Comparison of ENCODE assay signal across 8 cellular contexts in genomic region chr17:7323731-7324437, GRCh38. TPM values are rescaled to one million over a fixed set of nuclear protein-coding genes. Genes with fewer than 3 reads are reported as not detected.
DNase-seq lines count a peak whose midpoint lies in the region; ATAC-seq and TF ChIP-seq lines count a peak whose summit lies in the region.
"Had no signal": no experiment of that assay in that cellular context is flagged by ENCODE, and none has a peak within 500 bp of the region (broad histone marks: within the 10 kb centered on the region; RNA-seq: fewer than 3 reads in every experiment).

No MANE protein-coding gene starts in this region.

- TF ChIP-seq CTCF in GM12865 (IDR thresholded peaks at IDR 0.05; ENCODE audit: insufficient read depth, low read depth, low read length, missing control alignments) (peak; percentile 97), gastroesophageal sphincter (IDR thresholded peaks at IDR 0.05) (peak in 3 of 4 experiments; percentile 70 to 86 (median 86))

- DNase-seq in GM12865 (ENCODE audit: low read depth) (peak; percentile 57), mesenteric fat pad (ENCODE audit: low spot score) (no peak)
- DNase-seq in activated CD4-positive, alpha-beta T cell treated with anti-CD3 and anti-CD28 coated beads for 36 hours, result peak; percentile 80
- peak; percentile 31 for DNase-seq in stimulated activated CD8-positive, alpha-beta memory T cell treated with anti-CD3 and anti-CD28 coated beads, Interleukin-12 subunit alpha, Interleukin-12 subunit beta, amount 100 ng/mL, for 4 hours (ENCODE audit: low read depth)

- no peak overlapping the region for H3K27ac ChIP-seq in gastroesophageal sphincter

- peaks cover 0 to 24% (median 8%) of the 10 kb centered on the region in 3 donors for H3K4me1 ChIP-seq in gastroesophageal sphincter

- no peak overlapping the region for H3K27ac Mint-ChIP-seq in activated CD4-positive, alpha-beta T cell treated with anti-CD3 and anti-CD28 coated beads for 36 hours
- H3K27ac Mint-ChIP-seq: stimulated activated naive CD8-positive, alpha-beta T cell treated with anti-CD3 and anti-CD28 coated beads, Interleukin-15, Interleukin-2, amounts not matched to agents 100 ng/mL and 50 ng/mL, for 24 hours had no signal

- H3K4me3 ChIP-seq in GM12865 (ENCODE audit: low read depth, low read length) (no peak overlapping the region), gastroesophageal sphincter (no peak overlapping the region)

- H3K27me3 ChIP-seq in gastroesophageal sphincter, result no peaks in the 10 kb centered on the region

- no peak overlapping the region for H3K4me3 Mint-ChIP-seq in activated CD4-positive, alpha-beta T cell treated with anti-CD3 and anti-CD28 coated beads for 36 hours
- H3K4me3 Mint-ChIP-seq: stimulated activated naive CD8-positive, alpha-beta T cell treated with anti-CD3 and anti-CD28 coated beads, Interleukin-15, Interleukin-2, amounts not matched to agents 100 ng/mL and 50 ng/mL, for 24 hours had no signal

- no peak for TF ChIP-seq POLR2A in gastroesophageal sphincter (IDR thresholded peaks at IDR 0.05)

- H3K4me1 Mint-ChIP-seq in activated CD4-positive, alpha-beta T cell treated with anti-CD3 and anti-CD28 coated beads for 36 hours, result peaks cover 18% of the 10 kb centered on the region

- ATAC-seq in activated CD4-positive, alpha-beta T cell treated with anti-CD3 and anti-CD28 coated beads for 36 hours, result peak; percentile 66
- ATAC-seq in gastroesophageal sphincter (peak; percentile 44), GM19023 (IDR thresholded peaks at IDR 0.05; ENCODE audit: unreplicated experiment) (no peak)

- peaks cover 0 to 82% of the 10 kb centered on the region in 2 donors for H3K36me3 ChIP-seq in gastroesophageal sphincter

- POLR2A ChIA-PET in activated CD4-positive, alpha-beta T cell treated with anti-CD3 and anti-CD28 coated beads for 36 hours (lab: Charles Lee), result interaction anchor here (0.6 kb wide), 1 partner anchor 665 kb away, joined by 11 read pairs; no protein-coding TSS in a partner anchor

- peaks cover 34% of the 10 kb centered on the region for H3K36me3 Mint-ChIP-seq in activated CD4-positive, alpha-beta T cell treated with anti-CD3 and anti-CD28 coated beads for 36 hours (ENCODE audit: low read depth)

- no peaks in the 10 kb centered on the region for H3K9me3 Mint-ChIP-seq in activated CD4-positive, alpha-beta T cell treated with anti-CD3 and anti-CD28 coated beads for 36 hours (ENCODE audit: low read depth)
- H3K9me3 Mint-ChIP-seq: stimulated activated naive CD8-positive, alpha-beta T cell treated with anti-CD3 and anti-CD28 coated beads, Interleukin-15, Interleukin-2, amounts not matched to agents 100 ng/mL and 50 ng/mL, for 24 hours had no signal

- H3K9me3 ChIP-seq in gastroesophageal sphincter, result no peaks in the 10 kb centered on the region

- WGBS in gastroesophageal sphincter (ENCODE audit: low coverage in 1 of 2), 2 donors, result 86 to 93% methylated on average over 7 to 13 of the region's 39 CpGs

- no peak for TF ChIP-seq EP300 in gastroesophageal sphincter (IDR thresholded peaks at IDR 0.05)

- intact Hi-C loops in activated CD4-positive, alpha-beta T cell treated with anti-CD3 and anti-CD28 coated beads for 36 hours (cut with DNase I, micrococcal nuclease), result loop anchor here (1.0 kb wide), 1 partner anchor 21 kb away; no protein-coding TSS in a partner anchor

- no peaks in the 10 kb centered on the region for H3K27me3 Mint-ChIP-seq in activated CD4-positive, alpha-beta T cell treated with anti-CD3 and anti-CD28 coated beads for 36 hours
- H3K27me3 Mint-ChIP-seq: stimulated activated naive CD8-positive, alpha-beta T cell treated with anti-CD3 and anti-CD28 coated beads, Interleukin-15, Interleukin-2, amounts not matched to agents 100 ng/mL and 50 ng/mL, for 24 hours had no signal

- CTCF ChIA-PET in activated CD4-positive, alpha-beta T cell treated with anti-CD3 and anti-CD28 coated beads for 36 hours (lab: Charles Lee), result interaction anchor here (0.6 to 1.3 kb wide), 12 partner anchors 8 to 278 kb away, joined by 3 to 5 read pairs (median 3); no protein-coding TSS in a partner anchor

RNA-seq across cellular contexts. Expression of gene NEURL4, which starts 5.3 kb away (rescaled TPM):
- total RNA-seq in activated CD4-positive, alpha-beta T cell treated with anti-CD3 and anti-CD28 coated beads for 36 hours, result 10 to 100 TPM; 22.5 to 29.1 TPM
- 10 to 100 TPM; 12.0 to 30.4 (median 14.9) TPM for total RNA-seq in gastroesophageal sphincter
- total RNA-seq in mesenteric fat pad, result 25.4 TPM

RNA-seq across cellular contexts. Expression of gene GPS2, which starts 8.7 kb away (rescaled TPM):
- 10 to 100 TPM; 31.3 to 56.1 TPM for total RNA-seq in activated CD4-positive, alpha-beta T cell treated with anti-CD3 and anti-CD28 coated beads for 36 hours
- total RNA-seq in gastroesophageal sphincter, result 100 to 1,000 TPM in 1 of 4 donors, 10 to 100 TPM in 3; 66.9 to 104 (median 82.5) TPM
- total RNA-seq in mesenteric fat pad, result 51.2 TPM

RNA-seq across cellular contexts. Expression of gene ACAP1, which starts 12.4 kb away (rescaled TPM):
- 100 to 1,000 TPM; 343 to 375 TPM for total RNA-seq in activated CD4-positive, alpha-beta T cell treated with anti-CD3 and anti-CD28 coated beads for 36 hours
- total RNA-seq in gastroesophageal sphincter (1 to 10 TPM; 2.0 to 4.6 (median 3.5) TPM), mesenteric fat pad (18.8 TPM)
- total RNA-seq: M059J had no signal

RNA-seq across cellular contexts. Expression of gene EIF5A, which starts 16.5 kb away (rescaled TPM):
- 100 to 1,000 TPM; 780 to 934 TPM for total RNA-seq in activated CD4-positive, alpha-beta T cell treated with anti-CD3 and anti-CD28 coated beads for 36 hours
- total RNA-seq in gastroesophageal sphincter, result 100 to 1,000 TPM; 145 to 233 (median 183) TPM
- 503 TPM for total RNA-seq in mesenteric fat pad

RNA-seq across cellular contexts. Expression of gene KCTD11, which starts 28.1 kb away (rescaled TPM):
- 1 to 10 TPM; 5.0 to 6.1 TPM for total RNA-seq in activated CD4-positive, alpha-beta T cell treated with anti-CD3 and anti-CD28 coated beads for 36 hours
- 10 to 100 TPM in 2 of 4 donors, 1 to 10 TPM in 2; 8.8 to 16.9 (median 10.3) TPM for total RNA-seq in gastroesophageal sphincter
- total RNA-seq in mesenteric fat pad, result 11.9 TPM

Comparison
In these comparisons a context has a peak if more than half of its experiments do, and no peak if none do; other contexts are left out.
1. RNA of gene ACAP1, which starts 12.4 kb away (total RNA-seq): 343 to 375 TPM in activated CD4-positive, alpha-beta T cell treated with anti-CD3 and anti-CD28 coated beads for 36 hours; 18.8 TPM in mesenteric fat pad (single experiment) and 2.0 to 4.6 TPM in gastroesophageal sphincter; every median in the first group is over 10 times any median in the second.